ENCODE assay signal across 26 cellular contexts in genomic region chr5:158670199-158670598, GRCh38.
DNase-seq lines count a peak whose midpoint lies in the region; ATAC-seq, FAIRE-seq and TF ChIP-seq lines count a peak whose summit lies in the region.
"Had no signal": no experiment of that assay in that cellular context is flagged by ENCODE, and none has a peak within 500 bp of the region (broad histone marks: within the 10 kb centered on the region; RNA-seq: fewer than 3 reads in every experiment).

No MANE protein-coding gene starts in this region.

- intact Hi-C loops in Right ventricle myocardium inferior (cut with DNase I) (no loop called here), left ventricle myocardium inferior (cut with micrococcal nuclease) (no loop called here), GM12878 (cut with micrococcal nuclease; ENCODE audit: unreplicated experiment) (no loop called here), upper lobe of right lung (cut with DNase I) (no loop called here)

- TF ChIP-seq EP300 in GM12878 (IDR thresholded peaks at IDR 0.05; ENCODE audit: borderline replicate concordance in 1 of 2, control insufficient read depth in 1 of 2, low read depth in 2 of 2, low read length in 2 of 2) = no peak

- no peaks in the 10 kb centered on the region for H3K36me3 ChIP-seq in left ventricle myocardium inferior
- H3K36me3 ChIP-seq in GM12878 (ENCODE audit: control insufficient read depth in 2 of 2, insufficient read depth in 2 of 2, low read length in 1 of 2) = no peaks in the 10 kb centered on the region
- no peaks in the 10 kb centered on the region for H3K36me3 ChIP-seq in upper lobe of right lung
- H3K36me3 ChIP-seq: sigmoid colon, WERI-Rb-1 had no signal

- TF ChIP-seq CTCF in left ventricle myocardium inferior (IDR thresholded peaks at IDR 0.05; ENCODE audit: borderline replicate concordance) (no peak), GM12878 (IDR thresholded peaks at IDR 0.05 in 2 of 3, conservative IDR thresholded peaks at IDR 0.05 in 1 of 3; ENCODE audit: control insufficient read depth in 2 of 3, extremely low read depth in 1 of 3, insufficient read depth in 1 of 3, low read depth in 3 of 3, low read length in 3 of 3) (no peak), upper lobe of right lung (IDR thresholded peaks at IDR 0.05) (no peak)

- BruUV-seq in GM12878 (replicated peaks; lab: Mats Ljungman, UMichigan) = no TSS peak

- DNase-seq in Right ventricle myocardium inferior (ENCODE audit: missing footprints) = no peak
- DNase-seq in left ventricle myocardium inferior = no peak
- no peak for DNase-seq in GM12878 (ENCODE audit: low read depth, low spot score)
- DNase-seq in upper lobe of right lung = no peak
- no peak for DNase-seq in HuH-7.5 (ENCODE audit: low spot score)
- DNase-seq in SHP77 (lab: John Stamatoyannopoulos, UW) = no peak
- DNase-seq in NCI-H526 (lab: John Stamatoyannopoulos, UW) = no peak
- DNase-seq: activated CD4-positive, alpha-beta T cell treated with anti-CD3 and anti-CD28 coated beads, Interleukin-2, amount 50 U/mL, for 4 hours; activated CD8-positive, alpha-beta memory T cell treated with anti-CD3 and anti-CD28 coated beads, Interleukin-2, amount 50 U/mL, for 4 hours; activated naive CD8-positive, alpha-beta T cell treated with anti-CD3 and anti-CD28 coated beads, Interleukin-2, amount 10 ng/mL, durations not matched to agents 7 days and 5 days; COR-L47; effector CD4-positive, alpha-beta T cell; GOT3; immature natural killer cell; NCI-H1092; NCI-H2081; NCI-H446 treated with DMSO at 0.1 percent for 48 hours; posterior cingulate gyrus; sigmoid colon; T-helper 2 cell; WERI-Rb-1 had no signal

- H3K27ac ChIP-seq in left ventricle myocardium inferior (replicated peaks) (no peak overlapping the region), GM12878 (ENCODE audit: control insufficient read depth, insufficient read depth) (no peak overlapping the region), upper lobe of right lung (no peak overlapping the region)
- H3K27ac ChIP-seq: hepatocyte, sigmoid colon, SK-N-MC, WERI-Rb-1 had no signal

- no peaks in the 10 kb centered on the region for H4K20me1 ChIP-seq in GM12878 (ENCODE audit: control insufficient read depth, insufficient read depth)

- H3K4me1 ChIP-seq in left ventricle myocardium inferior (no peaks in the 10 kb centered on the region), GM12878 (ENCODE audit: control insufficient read depth, insufficient read depth, low read length) (peaks cover 4% of the 10 kb centered on the region; the same call in 1 of the 2 replicates), upper lobe of right lung (no peaks in the 10 kb centered on the region)
- H3K4me1 ChIP-seq: sigmoid colon had no signal

- H3K9me3 ChIP-seq in left ventricle myocardium inferior (replicated peaks) (peaks cover 24% of the 10 kb centered on the region), GM12878 (replicated peaks; ENCODE audit: control insufficient read depth, insufficient read depth, low read length) (no peaks in the 10 kb centered on the region), upper lobe of right lung (no peaks in the 10 kb centered on the region)
- H3K9me3 ChIP-seq: sigmoid colon had no signal

- POLR2A ChIA-PET in GM12878 (lab: Charles Lee) = interaction anchor here (1.0 kb wide), 1 partner anchor 41 kb away, joined by 3 read pairs; no protein-coding TSS in a partner anchor

- WGBS in GM12878 (ENCODE audit: insufficient coverage, insufficient replicate concordance, low lambda C conversion rate, missing lambda C conversion rate) = 0% methylated on average over 2 of the region's 2 CpGs

- RAD21 ChIA-PET in GM12878 (lab: Charles Lee; ENCODE audit: unreplicated experiment) = interaction anchor here (1.1 kb wide), 1 partner anchor 595 kb away, joined by 5 read pairs; no protein-coding TSS in a partner anchor

- CTCF ChIA-PET in GM12878 (lab: Yijun Ruan, JAX) = interaction anchor here (0.7 to 1.8 kb wide), 4 partner anchors 18 to 595 kb away, joined by 3 to 6 read pairs (median 4); no protein-coding TSS in a partner anchor

- H3K79me2 ChIP-seq in GM12878 (ENCODE audit: control insufficient read depth, insufficient read depth, low read length) = no peaks in the 10 kb centered on the region
- H3K79me2 ChIP-seq: hepatocyte had no signal

- SMC1A ChIA-PET in GM12878 (lab: Charles Lee; ENCODE audit: uncharacterized antibody, unreplicated experiment) = interaction anchor here (0.9 to 1.7 kb wide), 8 partner anchors 10 to 441 kb away, joined by 3 to 5 read pairs (median 4); no protein-coding TSS in a partner anchor

- in situ Hi-C loops in GM12878 (cut with MboI) = no loop called here

- FAIRE-seq in GM12878 (lab: Jason Lieb, UNC) = no peak
- FAIRE-seq: A204.1 had no signal

- no peak for TF ChIP-seq POLR2A in GM12878 (IDR thresholded peaks at IDR 0.05; ENCODE audit: low read depth, low read length)

- H3K27me3 ChIP-seq in left ventricle myocardium inferior (ENCODE audit: low read depth) (no peaks in the 10 kb centered on the region), GM12878 (replicated peaks in 1 of 2; ENCODE audit: control insufficient read depth in 2 of 2, insufficient read depth in 2 of 2, low read length in 1 of 2) (no peaks in the 10 kb centered on the region; a peak in 1 of 4 replicates), upper lobe of right lung (peaks cover 4% of the 10 kb centered on the region)
- H3K27me3 ChIP-seq: hepatocyte, sigmoid colon had no signal

- no peak overlapping the region for H2AFZ ChIP-seq in GM12878 (ENCODE audit: control insufficient read depth, low read depth, low read length)
- H2AFZ ChIP-seq: hepatocyte had no signal

- ATAC-seq in Right ventricle myocardium inferior (peak; percentile 28), HG02678 (IDR thresholded peaks at IDR 0.05; ENCODE audit: unreplicated experiment) (peak; percentile 48), GM12878 (peak; percentile 77), upper lobe of right lung (peak; percentile 43)
- ATAC-seq: activated T-helper 17 cell treated with anti-CD3 and anti-CD28 coated beads, Interleukin-2, amount 50 U/mL, for 72 hours had no signal

- H3K4me2 ChIP-seq in GM12878 (ENCODE audit: control insufficient read depth, insufficient read depth) = no peak overlapping the region
- H3K4me2 ChIP-seq: hepatocyte had no signal

- H3K9ac ChIP-seq in GM12878 (ENCODE audit: control insufficient read depth, insufficient read depth, low read length) = no peak overlapping the region

- no peak for TF ChIP-seq RAD21 in GM12878 (IDR thresholded peaks at IDR 0.05; ENCODE audit: insufficient read depth, low read depth, low read length)

- H3K4me3 ChIP-seq in left ventricle myocardium inferior (no peak overlapping the region), GM12878 (no peak overlapping the region), upper lobe of right lung (no peak overlapping the region)
- H3K4me3 ChIP-seq: hepatocyte, sigmoid colon, SK-N-MC had no signal

TF ChIP-seq in GM12878, 131 proteins besides CTCF, POLR2A, EP300 and RAD21:
- TF ChIP-seq YY1 (IDR thresholded peaks at IDR 0.05; ENCODE audit: low read depth, low read length) (no peak), IKZF2 (IDR thresholded peaks at IDR 0.05) (peak; percentile 20 to 52; a peak in 1 of 4 replicates), ATF3 (IDR thresholded peaks at IDR 0.05; ENCODE audit: borderline replicate concordance, extremely low read depth, low read depth, low read length) (no peak), RAD51 (IDR thresholded peaks at IDR 0.05) (peak; percentile 34; the same call in 1 of the 2 replicates)
